ENCODE assay signal across 8 cellular contexts in genomic region chr18:49161627-49162026, GRCh38.
DNase-seq lines count a peak whose midpoint lies in the region; ATAC-seq and TF ChIP-seq lines count a peak whose summit lies in the region.

No MANE protein-coding gene starts in this region.

- H3K27ac ChIP-seq in hepatocyte = peak overlapping the region; percentile 24

- no peak overlapping the region for H3K4me3 ChIP-seq in GM12865 (ENCODE audit: low read depth, low read length)
- H3K4me3 ChIP-seq in hepatocyte = no peak overlapping the region
- H3K4me3 ChIP-seq in HAP-1 = no peak overlapping the region

- no peaks in the 10 kb centered on the region for H3K36me3 ChIP-seq in hepatocyte (replicated peaks; ENCODE audit: insufficient read depth, low read depth)
- no peaks in the 10 kb centered on the region for H3K36me3 ChIP-seq in HAP-1 (replicated peaks)

- TF ChIP-seq CTCF in GM12865 (IDR thresholded peaks at IDR 0.05; ENCODE audit: insufficient read depth, low read depth, low read length, missing control alignments) = no peak
- TF ChIP-seq CTCF in hepatocyte (IDR thresholded peaks at IDR 0.05; ENCODE audit: poor library complexity) = no peak

- no peaks in the 10 kb centered on the region for H3K27me3 ChIP-seq in hepatocyte
- H3K27me3 ChIP-seq in HAP-1 (ENCODE audit: low read depth) = no peaks in the 10 kb centered on the region

- in situ Hi-C loops in HAP-1 (cut with MboI; ENCODE audit: low sequenced_read_pairs) = no loop called here

- no peak overlapping the region for H3K4me2 ChIP-seq in hepatocyte

- 36% methylated on average over 1 of the region's 1 CpG for WGBS in hepatocyte (ENCODE audit: low lambda C conversion rate, missing lambda C conversion rate)

- ATAC-seq in GM21447 (IDR thresholded peaks at IDR 0.05; ENCODE audit: unreplicated experiment) (peak; percentile 92), HG03575 (IDR thresholded peaks at IDR 0.05; ENCODE audit: extremely low read depth, insufficient number of reproducible peaks, low FRiP score, unreplicated experiment) (peak; percentile 70)

- no peaks in the 10 kb centered on the region for H3K9me2 ChIP-seq in hepatocyte (replicated peaks; ENCODE audit: insufficient read depth)

- H2AFZ ChIP-seq in hepatocyte = no peak overlapping the region

- H3K4me1 ChIP-seq in hepatocyte (ENCODE audit: insufficient read depth) = no peaks in the 10 kb centered on the region
- H3K4me1 ChIP-seq in HAP-1 = peaks cover 9% of the 10 kb centered on the region

- H4K20me1 ChIP-seq in hepatocyte (ENCODE audit: insufficient read depth, poor library complexity, severe bottlenecking) = no peaks in the 10 kb centered on the region

- H3K9me3 ChIP-seq in hepatocyte (ENCODE audit: low read depth) (no peaks in the 10 kb centered on the region), HAP-1 (0 out of 2 replicates have a peak, but pooled peaks cover 4% of the 10 kb centered on the region)

- DNase-seq in GM12865 (ENCODE audit: low read depth) = peak; percentile 91
- peak; percentile 4 for DNase-seq in hepatocyte (ENCODE audit: low spot score)
- DNase-seq in HAP-1 (ENCODE audit: low spot score in 2 of 2) = no peak
- DNase-seq in NCI-H2227 treated with DMSO at 0.1 percent for 48 hours (lab: John Stamatoyannopoulos, UW) = no peak
- DNase-seq in COLO668 (lab: John Stamatoyannopoulos, UW; ENCODE audit: unreplicated experiment) = no peak
- DNase-seq in NCI-H2171 (lab: John Stamatoyannopoulos, UW) = no peak

- H3K79me2 ChIP-seq in hepatocyte = no peaks in the 10 kb centered on the region

Comparison
In these comparisons a context has a peak if more than half of its experiments do, and no peak if none do; other contexts are left out.
1. DNase-seq: peak in GM12865 (single experiment) and hepatocyte (single experiment); none in HAP-1 (0 of 2), NCI-H2227 treated with DMSO at 0.1 percent for 48 hours (single experiment), COLO668 (single experiment) and NCI-H2171 (single experiment).